8 cellular contexts compared by ENCODE assay signal in genomic region chr13:71864981-71865857, GRCh38. TPM values are rescaled to one million over a fixed set of nuclear protein-coding genes. Genes with fewer than 3 reads are reported as not detected.
DNase-seq lines count a peak whose midpoint lies in the region; ATAC-seq and TF ChIP-seq lines count a peak whose summit lies in the region.

No MANE protein-coding gene starts in this region.

- peak; percentile 37 for ATAC-seq in Right ventricle myocardium inferior
- no peak for ATAC-seq in GM18861 (IDR thresholded peaks at IDR 0.05; ENCODE audit: unreplicated experiment)

- peak overlapping the region; percentile 49 to 78 (median 57) for H3K4me3 ChIP-seq in fibroblast of lung (replicated peaks in 1 of 4; ENCODE audit: control extremely low read depth in 1 of 4, insufficient read depth in 1 of 4, low read depth in 3 of 4, low read length in 4 of 4)

- H3K36me3 ChIP-seq in fibroblast of lung (ENCODE audit: control insufficient read depth, insufficient read depth, low read length), result no peaks in the 10 kb centered on the region

- H3K27ac ChIP-seq in VCaP (peak overlapping the region; percentile 81), fibroblast of lung (ENCODE audit: insufficient read depth, low read length) (no peak overlapping the region)

- no peak overlapping the region for H3K9ac ChIP-seq in fibroblast of lung (ENCODE audit: insufficient read depth, low read length)

- no peak for TF ChIP-seq CTCF in VCaP (conservative IDR thresholded peaks at IDR 0.05)
- no peak for TF ChIP-seq CTCF in fibroblast of lung (conservative IDR thresholded peaks at IDR 0.05 in 1 of 2, IDR thresholded peaks at IDR 0.05 in 1 of 2; ENCODE audit: low read depth in 1 of 2, low read length in 2 of 2)
- no peak for TF ChIP-seq CTCF in nephron (IDR thresholded peaks at IDR 0.05; ENCODE audit: unreplicated experiment in 3 of 3)

- peaks cover 26% of the 10 kb centered on the region for H3K27me3 Mint-ChIP-seq in nephron (ENCODE audit: low read depth)

- no peaks in the 10 kb centered on the region for H3K79me2 ChIP-seq in fibroblast of lung (ENCODE audit: control insufficient read depth, insufficient read depth, low read length)

- DNase-seq in Right ventricle myocardium inferior (ENCODE audit: missing footprints), result peak; percentile 73
- no peak for DNase-seq in cardiac septum (ENCODE audit: low spot score)
- DNase-seq in fibroblast of lung (ENCODE audit: low read depth in 2 of 2), result peak; percentile 32 to 51
- DNase-seq in middle frontal gyrus (ENCODE audit: extremely low spot score, low spot score), result no peak
- DNase-seq in DMS153 treated with DMSO at 0.1 percent for 48 hours (lab: John Stamatoyannopoulos, UW; ENCODE audit: unreplicated experiment), result no peak

- no peaks in the 10 kb centered on the region for H3K9me3 ChIP-seq in fibroblast of lung (ENCODE audit: control insufficient read depth, insufficient read depth, low read depth, low read length)

- H3K4me1 Mint-ChIP-seq in nephron, result peaks cover 22% of the 10 kb centered on the region

- no peaks in the 10 kb centered on the region for H3K9me3 Mint-ChIP-seq in nephron

- H3K4me3 Mint-ChIP-seq in nephron, result peak overlapping the region; percentile 99 to 100 (median 100)

- intact Hi-C loops in Right ventricle myocardium inferior (cut with DNase I), result loop anchor here (10.0 kb wide), 3 partner anchors 150 to 400 kb away; no protein-coding TSS in a partner anchor
- intact Hi-C loops in cardiac septum (cut with DNase I), result loop anchor here (5.0 to 10.0 kb wide), 2 partner anchors 238 to 400 kb away; no protein-coding TSS in a partner anchor

- H3K4me1 ChIP-seq in fibroblast of lung (ENCODE audit: control insufficient read depth, extremely low read depth, insufficient read depth, low read length), result no peaks in the 10 kb centered on the region

- H3K27me3 ChIP-seq in fibroblast of lung (ENCODE audit: control insufficient read depth, insufficient read depth, low read length), result no peaks in the 10 kb centered on the region

- peak overlapping the region; percentile 97 to 99 (median 97) for H3K27ac Mint-ChIP-seq in nephron

- peak overlapping the region; percentile 88 for H3K4me2 ChIP-seq in fibroblast of lung (ENCODE audit: extremely low read depth, insufficient read depth, low read length)

- no peaks in the 10 kb centered on the region for H4K20me1 ChIP-seq in fibroblast of lung (ENCODE audit: control insufficient read depth, extremely low read depth, insufficient read depth, low read length)

- peak overlapping the region; percentile 44 for H2AFZ ChIP-seq in fibroblast of lung (ENCODE audit: low read length)

- peaks cover 5% of the 10 kb centered on the region for H3K36me3 Mint-ChIP-seq in nephron (ENCODE audit: low read depth)

RNA-seq across cellular contexts. Expression of gene DACH1, which starts 1.8 kb away (rescaled TPM):
- total RNA-seq in Right ventricle myocardium inferior (4.7 TPM), cardiac septum (1.00 TPM), fibroblast of lung (0.26 and 0.33 TPM in 2 replicates)
- 0.02 and 0.36 TPM in 2 replicates for polyA plus RNA-seq in fibroblast of lung
- 0.07 and 0.58 TPM in 2 replicates for polyA plus RNA-seq in fibroblast of lung (2012)
- polyA minus RNA-seq in fibroblast of lung (ENCODE audit: low replicate concordance), result 1.1 TPM in 1 of 2 replicates, not detected in the other

Comparison
In these comparisons a context has a peak if more than half of its experiments do, and no peak if none do; other contexts are left out.
1. DNase-seq: peak in Right ventricle myocardium inferior (single experiment) and fibroblast of lung (2 of 2); none in cardiac septum (single experiment), middle frontal gyrus (single experiment) and DMS153 treated with DMSO at 0.1 percent for 48 hours (single experiment).